Comparison of ENCODE assay signal across 24 cellular contexts in genomic region chr9:135245482-135246247, GRCh38.
"Had no signal": no experiment of that assay in that cellular context is flagged by ENCODE, and none has a peak within 500 bp of the region (broad histone marks: within the 10 kb centered on the region; RNA-seq: fewer than 3 reads in every experiment).

No MANE protein-coding gene starts in this region.

- H3K27ac Mint-ChIP-seq: activated naive CD4-positive, alpha-beta T cell treated with anti-CD3 and anti-CD28 coated beads, Interleukin-2, amount 50 U/mL, for 24 hours; mesothelial cell of epicardium; natural killer cell; stimulated activated naive B cell treated with anti-CD40 and anti-IgM and Interleukin-4, amounts not matched to agents 10 μg/mL and 1 μg/mL and 100 μg/mL, for 72 hours; T-cell; T-helper 2 cell treated with Interferon-gamma antibody and Interleukin-4, amounts not matched to agents 5 μg/mL and 100 μg/mL, for 36 hours had no signal

- H3K4me3 ChIP-seq: coronary artery, esophagus squamous epithelium, gastroesophageal sphincter, heart left ventricle, ovary, transverse colon, uterus had no signal

- H3K4me1 Mint-ChIP-seq: activated naive CD4-positive, alpha-beta T cell treated with anti-CD3 and anti-CD28 coated beads, Interleukin-2, amount 50 U/mL, for 24 hours; natural killer cell; T-cell had no signal

- H3K9me3 Mint-ChIP-seq: activated naive CD4-positive, alpha-beta T cell treated with anti-CD3 and anti-CD28 coated beads, Interleukin-2, amount 50 U/mL, for 24 hours; mesothelial cell of epicardium; natural killer cell; stimulated activated naive B cell treated with anti-CD40 and anti-IgM and Interleukin-4, amounts not matched to agents 10 μg/mL and 1 μg/mL and 100 μg/mL, for 72 hours; T-cell; T-helper 2 cell treated with Interferon-gamma antibody and Interleukin-4, amounts not matched to agents 5 μg/mL and 100 μg/mL, for 36 hours had no signal

- H3K4me3 Mint-ChIP-seq: activated naive CD4-positive, alpha-beta T cell treated with anti-CD3 and anti-CD28 coated beads, Interleukin-2, amount 50 U/mL, for 24 hours; mesothelial cell of epicardium; natural killer cell; stimulated activated naive B cell treated with anti-CD40 and anti-IgM and Interleukin-4, amounts not matched to agents 10 μg/mL and 1 μg/mL and 100 μg/mL, for 72 hours; T-cell; T-helper 2 cell treated with Interferon-gamma antibody and Interleukin-4, amounts not matched to agents 5 μg/mL and 100 μg/mL, for 36 hours had no signal

- DNase-seq: activated CD4-positive, alpha-beta T cell treated with anti-CD3 and anti-CD28 coated beads for 1 hour; activated CD4-positive, alpha-beta T cell treated with anti-CD3 and anti-CD28 coated beads, Interleukin-2, amount 50 U/mL, for 1 hour; activated gamma-delta T cell treated with Interleukin-2 at 50 U/mL for 16 hours; activated T-cell treated with anti-CD3 and anti-CD28 coated beads, Interleukin-2, amount 50 U/mL, for 1 hour; esophagus squamous epithelium; islet precursor cell; mammary epithelial cell; natural killer cell; ovary; small intestine; stimulated activated CD4-positive, alpha-beta T cell treated with anti-CD3 and anti-CD28 coated beads, Interleukin-2, amount 100 ng/mL, for 48 hours; stimulated activated CD8-positive, alpha-beta memory T cell treated with anti-CD3 and anti-CD28 coated beads, Interleukin-4, amount 100 ng/mL, for 48 hours; stimulated activated naive B cell treated with anti-CD40 and anti-IgM and Interleukin-4, amounts not matched to agents 10 μg/mL and 1 μg/mL and 100 μg/mL, for 72 hours; T-cell; transverse colon; uterus; WERI-Rb-1 had no signal

- H3K9me3 ChIP-seq: esophagus squamous epithelium, gastroesophageal sphincter, heart left ventricle, ovary, right lobe of liver, transverse colon, uterus had no signal

- ATAC-seq: gastroesophageal sphincter; natural killer cell; stimulated activated naive B cell treated with anti-CD40 and anti-IgM and Interleukin-4, amounts not matched to agents 10 μg/mL and 1 μg/mL and 100 μg/mL, for 72 hours had no signal

- H3K27me3 ChIP-seq: ovary, right lobe of liver, uterus had no signal

- H3K4me1 ChIP-seq: gastroesophageal sphincter, transverse colon, uterus had no signal

- FAIRE-seq: small intestine had no signal

- H3K36me3 ChIP-seq: esophagus squamous epithelium, gastroesophageal sphincter, heart left ventricle, ovary, right lobe of liver, transverse colon, uterus, WERI-Rb-1 had no signal

- H3K27ac ChIP-seq: coronary artery, esophagus squamous epithelium, gastroesophageal sphincter, heart left ventricle, ovary, transverse colon, uterus, WERI-Rb-1 had no signal

- H3K36me3 Mint-ChIP-seq: activated naive CD4-positive, alpha-beta T cell treated with anti-CD3 and anti-CD28 coated beads, Interleukin-2, amount 50 U/mL, for 24 hours; mesothelial cell of epicardium; natural killer cell; stimulated activated naive B cell treated with anti-CD40 and anti-IgM and Interleukin-4, amounts not matched to agents 10 μg/mL and 1 μg/mL and 100 μg/mL, for 72 hours; T-cell had no signal
